9 cellular contexts compared by ENCODE assay signal in genomic region chr16:2429771-2430663, GRCh38. TPM values are rescaled to one million over a fixed set of nuclear protein-coding genes. Genes with fewer than 3 reads are reported as not detected.
DNase-seq lines count a peak whose midpoint lies in the region; TF ChIP-seq lines count a peak whose summit lies in the region.
"Had no signal": no experiment of that assay in that cellular context is flagged by ENCODE, and none has a peak within 500 bp of the region (broad histone marks: within the 10 kb centered on the region; RNA-seq: fewer than 3 reads in every experiment).

No MANE protein-coding gene starts in this region.

- H3K27me3 ChIP-seq in H9 (ENCODE audit: insufficient read depth, low read length) (no peaks in the 10 kb centered on the region; the same call in 1 of the 2 replicates), thyroid gland (no peaks in the 10 kb centered on the region)

- TF ChIP-seq CTCF in H9 (conservative IDR thresholded peaks at IDR 0.05) = no peak
- peak; percentile 70 for TF ChIP-seq CTCF in OCI-LY7 (conservative IDR thresholded peaks at IDR 0.05; ENCODE audit: low read length)
- TF ChIP-seq CTCF in chondrocyte (IDR thresholded peaks at IDR 0.05) = peak; percentile 53
- no peak for TF ChIP-seq CTCF in lower leg skin (IDR thresholded peaks at IDR 0.05)
- TF ChIP-seq CTCF in thyroid gland (IDR thresholded peaks at IDR 0.05) = no peak

- no peaks in the 10 kb centered on the region for H3K9me3 ChIP-seq in H9 (ENCODE audit: control insufficient read depth, low read depth, low read length)
- no peaks in the 10 kb centered on the region for H3K9me3 ChIP-seq in OCI-LY7 (ENCODE audit: low read length)
- no peaks in the 10 kb centered on the region for H3K9me3 ChIP-seq in thyroid gland

- no peak overlapping the region for H4K8ac ChIP-seq in H9 (replicated peaks; ENCODE audit: insufficient read length, low read depth, low read length)

- H3K23ac ChIP-seq in H9 (ENCODE audit: insufficient read length, low read depth, low read length) = no peak overlapping the region

- H2BK5ac ChIP-seq in H9 (ENCODE audit: insufficient read length, low read length) = no peak overlapping the region

- POLR2A ChIA-PET in OCI-LY7 (lab: Charles Lee) = interaction anchor here (0.6 to 0.7 kb wide), 2 partner anchors 30 to 38 kb away, joined by 3 read pairs; partner anchors contain the start of gene TEDC2

- H3K4me3 ChIP-seq in OCI-LY7 (ENCODE audit: low read depth, low read length, poor library complexity, severe bottlenecking) = peak overlapping the region; percentile 87
- peak overlapping the region; percentile 46 for H3K4me3 ChIP-seq in lower leg skin (ENCODE audit: low read depth, poor library complexity, severe bottlenecking)
- peak overlapping the region; percentile 31 to 78 (median 49) for H3K4me3 ChIP-seq in thyroid gland (replicated peaks in 1 of 3)

- H3K9me2 ChIP-seq in OCI-LY7 (ENCODE audit: insufficient read depth, low read length) = no peaks in the 10 kb centered on the region

- H3K27ac ChIP-seq in H9 (ENCODE audit: insufficient read length, low read depth, low read length) (no peak overlapping the region), OCI-LY7 (ENCODE audit: low read depth, low read length, poor library complexity, severe bottlenecking) (peak overlapping the region; percentile 60), thyroid gland (peak overlapping the region in 2 of 3 donors; percentile 5 to 40)

- H3K4me3 Mint-ChIP-seq in H9 (peak overlapping the region; percentile 90 to 97), chondrocyte (ENCODE audit: unreplicated experiment) (peak overlapping the region; percentile 85)

- H2BK120ac ChIP-seq in H9 (ENCODE audit: low read depth, low read length, poor library complexity, severe bottlenecking) = no peak overlapping the region

- intact Hi-C loops in OCI-LY7 (cut with micrococcal nuclease; ENCODE audit: unreplicated experiment) (loop anchor here (1.0 to 10.0 kb wide), 3 partner anchors 37 to 275 kb away; partner anchors contain the start of gene TRAF7), lower leg skin (cut with DNase I; ENCODE audit: low total_unique reads) (no loop called here), thyroid gland (cut with DNase I) (loop anchor here (5.0 to 10.0 kb wide), 4 partner anchors 72 to 235 kb away; partner anchors contain the start of genes CASKIN1 and RNPS1)

- H3K27me3 Mint-ChIP-seq in H9 (ENCODE audit: low read depth) = peaks cover 8% of the 10 kb centered on the region; the same call in 1 of the 2 replicates
- no peaks in the 10 kb centered on the region for H3K27me3 Mint-ChIP-seq in chondrocyte (ENCODE audit: low read depth)

- no peak overlapping the region for H2AK5ac ChIP-seq in H9 (ENCODE audit: insufficient read length, low read length)

- H2AFZ ChIP-seq in H9 (ENCODE audit: low read length) (no peak overlapping the region), OCI-LY7 (ENCODE audit: low read length) (peak overlapping the region; percentile 29; the same call in 1 of the 2 replicates)

- no peaks in the 10 kb centered on the region for H4K20me1 ChIP-seq in H9 (ENCODE audit: control insufficient read depth, insufficient read depth, insufficient read length)
- peaks cover 17% of the 10 kb centered on the region for H4K20me1 ChIP-seq in OCI-LY7 (ENCODE audit: insufficient read depth, low read length)

- no peaks in the 10 kb centered on the region for H3K4me1 ChIP-seq in H9 (ENCODE audit: insufficient read depth, low read length)
- H3K4me1 ChIP-seq in OCI-LY7 (ENCODE audit: insufficient read depth, low read length, poor library complexity, severe bottlenecking) = peaks cover 26% of the 10 kb centered on the region
- peaks cover 6 to 18% of the 10 kb centered on the region in 2 donors for H3K4me1 ChIP-seq in thyroid gland

- H2BK20ac ChIP-seq in H9 (ENCODE audit: low read depth, low read length, poor library complexity, severe bottlenecking) = no peak overlapping the region

- DNase-seq in G401 (ENCODE audit: low spot score) = peak; percentile 68
- DNase-seq in H9 = no peak
- peak; percentile 75 for DNase-seq in OCI-LY7 (ENCODE audit: low spot score)
- no peak for DNase-seq in chondrocyte (ENCODE audit: low spot score)
- no peak for DNase-seq in lower leg skin (ENCODE audit: low spot score in 2 of 2)
- peak in 1 of 2 donors; percentile 5 for DNase-seq in thyroid gland
- no peak for DNase-seq in activated gamma-delta T cell (lab: John Stamatoyannopoulos, UW)
- DNase-seq in NCI-H774 (lab: John Stamatoyannopoulos, UW) = no peak

- peak overlapping the region; percentile 20 for H3K9ac ChIP-seq in H9 (ENCODE audit: extremely low read depth, insufficient read length, low read length)

- H3K4me2 ChIP-seq in H9 (ENCODE audit: insufficient read depth, insufficient read length, low read length) (peak overlapping the region; percentile 84), OCI-LY7 (ENCODE audit: low read length) (peak overlapping the region; percentile 89)

- CTCF ChIA-PET in OCI-LY7 (lab: Charles Lee; ENCODE audit: unreplicated experiment) = interaction anchor here (1.0 to 1.8 kb wide), 2 partner anchors 10 to 32 kb away, joined by 3 to 7 read pairs; no protein-coding TSS in a partner anchor

- H3K18ac ChIP-seq in H9 (ENCODE audit: insufficient read length, low read depth, low read length) = no peak overlapping the region

- H3K56ac ChIP-seq in H9 (ENCODE audit: insufficient read length, low read depth, low read length) = no peak overlapping the region

- in situ Hi-C loops in G401 (cut with HindIII; ENCODE audit: low sequenced_read_pairs) = no loop called here

- H3K4me1 Mint-ChIP-seq in H9 = peaks cover 25 to 26% of the 10 kb centered on the region in 2 experiments
- H3K4me1 Mint-ChIP-seq in chondrocyte (ENCODE audit: low read depth) = peaks cover 24% of the 10 kb centered on the region

- peak overlapping the region in 1 of 3 experiments; percentile 78; a peak in 3 of 7 replicates for H3K27ac Mint-ChIP-seq in H9
- no peak overlapping the region for H3K27ac Mint-ChIP-seq in chondrocyte (ENCODE audit: unreplicated experiment)

- no peak for TF ChIP-seq POLR2A in lower leg skin (IDR thresholded peaks at IDR 0.05)
- TF ChIP-seq POLR2A in thyroid gland (IDR thresholded peaks at IDR 0.05) = no peak

- H4K5ac ChIP-seq in H9 (ENCODE audit: insufficient read length, low read depth, low read length) = no peak overlapping the region

- BruUV-seq in OCI-LY7 (replicated peaks; lab: Mats Ljungman, UMichigan) = no TSS peak

- H3K9me3 Mint-ChIP-seq in H9 (no peaks in the 10 kb centered on the region), chondrocyte (ENCODE audit: low read depth) (no peaks in the 10 kb centered on the region)

- no peak overlapping the region for H2BK15ac ChIP-seq in H9 (ENCODE audit: low read depth, low read length)

- no CpG with 5 or more reads among the region's 46 CpGs for WGBS in H9 (ENCODE audit: extremely low coverage, insufficient read length, low lambda C conversion rate)
- 4 to 6% methylated on average over 32 to 46 of the region's 46 CpGs for WGBS in lower leg skin, 2 donors
- WGBS in thyroid gland, 2 donors = 8 to 9% methylated on average over 39 to 40 of the region's 46 CpGs

- H3K14ac ChIP-seq in H9 (ENCODE audit: insufficient read depth, low read length) = no peak overlapping the region

- H3K79me2 ChIP-seq in H9 (ENCODE audit: insufficient read depth, low read length) (peaks cover 3% of the 10 kb centered on the region), OCI-LY7 (ENCODE audit: insufficient read depth, low read depth, low read length) (peaks cover 36% of the 10 kb centered on the region)

- H4K91ac ChIP-seq in H9 (ENCODE audit: insufficient read length, low read depth, low read length) = no peak overlapping the region

- H2BK12ac ChIP-seq in H9 (ENCODE audit: insufficient read length, low read depth, low read length) = no peak overlapping the region

- H3K36me3 ChIP-seq in OCI-LY7 (ENCODE audit: insufficient read depth, low read length) (peaks cover 43% of the 10 kb centered on the region), thyroid gland (no peaks in the 10 kb centered on the region)

- peaks cover 9% of the 10 kb centered on the region for H3K79me1 ChIP-seq in H9 (ENCODE audit: insufficient read depth, low read depth, low read length, poor library complexity, severe bottlenecking)

- H3T11ph ChIP-seq in H9 (ENCODE audit: low read length) = no peak overlapping the region

- H3K23me2 ChIP-seq in H9 (ENCODE audit: insufficient read length, low read depth, low read length, poor library complexity, severe bottlenecking) = peaks cover 15% of the 10 kb centered on the region

- peaks cover 27 to 39% (median 39%) of the 10 kb centered on the region in 3 experiments; a peak in 6 of 7 replicates for H3K36me3 Mint-ChIP-seq in H9 (ENCODE audit: insufficient read depth in 1 of 3, low read depth in 3 of 3)
- peaks cover 6% of the 10 kb centered on the region for H3K36me3 Mint-ChIP-seq in chondrocyte (ENCODE audit: low read depth)

- H3K4ac ChIP-seq in H9 (ENCODE audit: low read depth, low read length) = no peak overlapping the region

RNA-seq across cellular contexts. Expression of gene CCNF, which starts 0.8 kb away (rescaled TPM):
- total RNA-seq in G401 (2014; rRNA removed; shearing (Covaris generic)) = 48.2 and 62.1 TPM in 2 replicates
- total RNA-seq in H9 (2021) = 61.6 and 62.2 TPM in 2 replicates
- 71.5 and 82.1 TPM in 2 replicates for total RNA-seq in OCI-LY7 (2014; rRNA removed; shearing (Covaris generic))
- 83.3 and 93.0 TPM in 2 replicates for total RNA-seq in OCI-LY7 (2022)
- total RNA-seq in chondrocyte = 4.9 to 7.7 TPM (median 7.6 TPM) in 3 replicates
- total RNA-seq in lower leg skin = 10 to 100 TPM in 3 of 4 donors, 1 to 10 TPM in 1; 5.6 to 17.7 (median 11.3) TPM
- 1 to 10 TPM; 1.2 to 2.5 (median 1.8) TPM for total RNA-seq in thyroid gland

RNA-seq across cellular contexts. Expression of gene TEDC2, which starts 29.9 kb away (rescaled TPM):
- total RNA-seq in G401 (2014; rRNA removed; shearing (Covaris generic)) = 42.8 and 49.9 TPM in 2 replicates
- 40.7 and 45.4 TPM in 2 replicates for total RNA-seq in H9 (2021)
- total RNA-seq in OCI-LY7 (2014; rRNA removed; shearing (Covaris generic)) = 89.3 and 110 TPM in 2 replicates
- 48.0 and 56.0 TPM in 2 replicates for total RNA-seq in OCI-LY7 (2022)
- total RNA-seq in chondrocyte = 3.9 to 6.5 TPM (median 5.5 TPM) in 3 replicates
- 1 to 10 TPM in 3 of 4 donors, under 1 TPM in 1; 0.64 to 1.9 (median 1.8) TPM for total RNA-seq in lower leg skin
- under 1 TPM in 2 of 4 donors, not detected in 2; 0.83 to 0.96 TPM for total RNA-seq in thyroid gland

RNA-seq across cellular contexts. Expression of gene NTN3, which starts 41.1 kb away (rescaled TPM):
- total RNA-seq in G401 (2014; rRNA removed; shearing (Covaris generic)) = 2.0 and 4.4 TPM in 2 replicates
- total RNA-seq in H9 (2021) (1.3 TPM in 2 replicates), OCI-LY7 (2022) (1.5 and 1.7 TPM in 2 replicates), chondrocyte (1.5 to 2.1 TPM (median 1.8 TPM) in 3 replicates), lower leg skin (under 1 TPM in 2 of 4 donors, not detected in 2; 0.45 to 0.95 TPM), thyroid gland (under 1 TPM in 3 of 4 donors, not detected in 1; 0.13 to 0.63 (median 0.56) TPM)
- total RNA-seq in OCI-LY7 (2014; rRNA removed; shearing (Covaris generic)) = 2.3 and 4.8 TPM in 2 replicates
- total RNA-seq: activated CD8-positive, alpha-beta memory T cell treated with anti-CD3 and anti-CD28 coated beads for 36 hours had no signal

RNA-seq across cellular contexts. Expression of gene TBC1D24, which starts 44.9 kb away (rescaled TPM):
- 9.4 and 13.0 TPM in 2 replicates for total RNA-seq in G401 (2014; rRNA removed; shearing (Covaris generic))
- total RNA-seq in H9 (2021) (19.0 and 19.8 TPM in 2 replicates), OCI-LY7 (2022) (29.9 and 34.7 TPM in 2 replicates), chondrocyte (17.9 to 19.6 TPM (median 18.7 TPM) in 3 replicates), lower leg skin (10 to 100 TPM; 12.1 to 19.1 (median 15.3) TPM), thyroid gland (10 to 100 TPM; 15.9 to 32.3 (median 21.8) TPM)
- 19.8 and 23.4 TPM in 2 replicates for total RNA-seq in OCI-LY7 (2014; rRNA removed; shearing (Covaris generic))

Comparison
In these comparisons a context has a peak if more than half of its experiments do, and no peak if none do; other contexts are left out.
1. DNase-seq: peak in G401 (single experiment) and OCI-LY7 (single experiment); none in H9 (single experiment), chondrocyte (single experiment), lower leg skin (0 of 2), activated gamma-delta T cell (single experiment) and NCI-H774 (single experiment).
2. CTCF ChIP-seq: peak in OCI-LY7 (single experiment) and chondrocyte (single experiment); none in H9 (single experiment), lower leg skin (0 of 3) and thyroid gland (0 of 6).
3. Peak in every context shown above with its lines, with median percentiles within 50 percentile points of each other: H3K4me3 ChIP-seq.